11 cellular contexts compared by ENCODE assay signal in genomic region chr1:101081496-101082282, GRCh38. TPM values are rescaled to one million over a fixed set of nuclear protein-coding genes. Genes with fewer than 3 reads are reported as not detected.
DNase-seq lines count a peak whose midpoint lies in the region; ATAC-seq and TF ChIP-seq lines count a peak whose summit lies in the region.
"Had no signal": no experiment of that assay in that cellular context is flagged by ENCODE, and none has a peak within 500 bp of the region (broad histone marks: within the 10 kb centered on the region; RNA-seq: fewer than 3 reads in every experiment).

No MANE protein-coding gene starts in this region.

- no peak overlapping the region for H3K9ac ChIP-seq in endodermal cell (ENCODE audit: extremely low read depth, low read length, poor library complexity, severe bottlenecking)

- 96 to 100% methylated on average over 3 to 8 of the region's 8 CpGs for WGBS in endodermal cell (ENCODE audit: insufficient coverage in 1 of 2, insufficient read length in 1 of 2), 2 experiments
- whole genome bisulfite sequencing in aorta, 2 donors: 63 to 70% methylated on average over 8 of the region's 8 CpGs

- ATAC-seq in HG02870 (IDR thresholded peaks at IDR 0.05; ENCODE audit: unreplicated experiment): peak; percentile 99
- no peak for ATAC-seq in naive B cell (ENCODE audit: low read depth in 2 of 2)
- no peak for ATAC-seq in aorta (ENCODE audit: low FRiP score)

- peak overlapping the region; percentile 96 for H3K27ac Mint-ChIP-seq in activated CD4-positive, alpha-beta memory T cell treated with anti-CD3 and anti-CD28 coated beads, Interleukin-2, amount 10 ng/mL, durations not matched to agents 7 days and 5 days
- H3K27ac Mint-ChIP-seq in naive B cell (peak overlapping the region in 5 of 6 donors; percentile 70 to 88 (median 85)), endodermal cell (no peak overlapping the region)
- H3K27ac Mint-ChIP-seq: HFFc6 had no signal

- peaks cover 7% of the 10 kb centered on the region for H3K4me1 ChIP-seq in endodermal cell (ENCODE audit: control insufficient read depth, insufficient read depth, low read length)
- no peaks in the 10 kb centered on the region for H3K4me1 ChIP-seq in aorta (ENCODE audit: control insufficient read depth in 1 of 2, insufficient read depth in 2 of 2, low read length in 2 of 2)

- CTCF ChIA-PET in activated CD4-positive, alpha-beta memory T cell treated with anti-CD3 and anti-CD28 coated beads, Interleukin-2, amount 10 ng/mL, durations not matched to agents 7 days and 5 days (lab: Charles Lee): interaction anchor here (0.7 to 3.0 kb wide), 9 partner anchors 11 to 207 kb away, joined by 3 to 23 read pairs (median 4); partner anchors contain the start of genes DPH5 and S1PR1

- peak overlapping the region; percentile 33 for H3K4me3 Mint-ChIP-seq in activated CD4-positive, alpha-beta memory T cell treated with anti-CD3 and anti-CD28 coated beads, Interleukin-2, amount 10 ng/mL, durations not matched to agents 7 days and 5 days
- peak overlapping the region in 3 of 8 donors; percentile 21 to 36 (median 29) for H3K4me3 Mint-ChIP-seq in naive B cell
- H3K4me3 Mint-ChIP-seq in endodermal cell: no peak overlapping the region
- H3K4me3 Mint-ChIP-seq: HFFc6 had no signal

- intact Hi-C loops in aorta (cut with DNase I): no loop called here

- H3K9me3 ChIP-seq in endodermal cell (ENCODE audit: control insufficient read depth, low read length): no peaks in the 10 kb centered on the region
- no peaks in the 10 kb centered on the region for H3K9me3 ChIP-seq in aorta (ENCODE audit: control insufficient read depth, low read length)

- H3K4me3 ChIP-seq in GM12865 (ENCODE audit: low read depth, low read length) (no peak overlapping the region), endodermal cell (ENCODE audit: low read length) (no peak overlapping the region), aorta (ENCODE audit: low read length in 2 of 2) (no peak overlapping the region)

- H3K27me3 Mint-ChIP-seq in activated CD4-positive, alpha-beta memory T cell treated with anti-CD3 and anti-CD28 coated beads, Interleukin-2, amount 10 ng/mL, durations not matched to agents 7 days and 5 days: no peaks in the 10 kb centered on the region
- H3K27me3 Mint-ChIP-seq in naive B cell (no peaks in the 10 kb centered on the region), endodermal cell (ENCODE audit: insufficient read depth) (no peaks in the 10 kb centered on the region)

- POLR2A ChIA-PET in activated CD4-positive, alpha-beta memory T cell treated with anti-CD3 and anti-CD28 coated beads, Interleukin-2, amount 10 ng/mL, durations not matched to agents 7 days and 5 days (lab: Charles Lee): interaction anchor here (0.6 to 7.3 kb wide), 27 partner anchors 8 to 209 kb away, joined by 3 to 52 read pairs (median 4); partner anchors contain the start of gene S1PR1

- H3K36me3 ChIP-seq in endodermal cell (ENCODE audit: control insufficient read depth, insufficient read depth, low read length) (no peaks in the 10 kb centered on the region), aorta (ENCODE audit: control insufficient read depth in 1 of 2, insufficient read depth in 2 of 2, low read length in 1 of 2) (no peaks in the 10 kb centered on the region)

- TF ChIP-seq CTCF in GM12865 (IDR thresholded peaks at IDR 0.05; ENCODE audit: insufficient read depth, low read depth, low read length, missing control alignments) (no peak), endodermal cell (conservative IDR thresholded peaks at IDR 0.05) (no peak)

- peaks cover 50% of the 10 kb centered on the region for H3K4me1 Mint-ChIP-seq in activated CD4-positive, alpha-beta memory T cell treated with anti-CD3 and anti-CD28 coated beads, Interleukin-2, amount 10 ng/mL, durations not matched to agents 7 days and 5 days
- H3K4me1 Mint-ChIP-seq in naive B cell (peaks cover 30 to 56% (median 42%) of the 10 kb centered on the region in 3 donors), endodermal cell (peaks cover 21% of the 10 kb centered on the region)

- H3K27me3 ChIP-seq in endodermal cell (ENCODE audit: control insufficient read depth, insufficient read depth, low read length, poor library complexity, severe bottlenecking): no peaks in the 10 kb centered on the region
- H3K27me3 ChIP-seq in aorta (ENCODE audit: control insufficient read depth in 1 of 2, insufficient read depth in 2 of 2, low read length in 1 of 2): no peaks in the 10 kb centered on the region

- H3K27ac ChIP-seq in endodermal cell (ENCODE audit: low read depth, low read length) (no peak overlapping the region), aorta (ENCODE audit: low read depth in 1 of 2, low read length in 2 of 2) (no peak overlapping the region)

- DNase-seq in GM12865 (ENCODE audit: low read depth) (peak; percentile 67), naive B cell (no peak), endodermal cell (no peak), aorta (no peak), D341Med (ENCODE audit: low spot score) (no peak), SW480 (ENCODE audit: low spot score) (no peak)
- DNase-seq in activated CD4-positive, alpha-beta memory T cell treated with anti-CD3 and anti-CD28 coated beads, Interleukin-2, amount 10 ng/mL, durations not matched to agents 7 days and 5 days: peak; percentile 71
- DNase-seq: HFFc6, NCI-H510A, trophoblast cell had no signal

- peaks cover 75% of the 10 kb centered on the region for H3K36me3 Mint-ChIP-seq in activated CD4-positive, alpha-beta memory T cell treated with anti-CD3 and anti-CD28 coated beads, Interleukin-2, amount 10 ng/mL, durations not matched to agents 7 days and 5 days (ENCODE audit: low read depth)
- peaks cover 24 to 25% of the 10 kb centered on the region in 2 donors for H3K36me3 Mint-ChIP-seq in naive B cell
- no peaks in the 10 kb centered on the region for H3K36me3 Mint-ChIP-seq in endodermal cell (ENCODE audit: low read depth)

- peaks cover 40% of the 10 kb centered on the region for H3K9me3 Mint-ChIP-seq in activated CD4-positive, alpha-beta memory T cell treated with anti-CD3 and anti-CD28 coated beads, Interleukin-2, amount 10 ng/mL, durations not matched to agents 7 days and 5 days
- H3K9me3 Mint-ChIP-seq in naive B cell (peaks cover 0 to 2% (median 0%) of the 10 kb centered on the region in 7 donors), endodermal cell (no peaks in the 10 kb centered on the region)
- H3K9me3 Mint-ChIP-seq: HFFc6 had no signal

RNA-seq across cellular contexts. Expression of gene DPH5, which starts 56.1 kb away (rescaled TPM):
- total RNA-seq in activated CD4-positive, alpha-beta memory T cell treated with anti-CD3 and anti-CD28 coated beads, Interleukin-2, amount 10 ng/mL, durations not matched to agents 7 days and 5 days: 10 to 100 TPM; 25.5 to 33.2 TPM
- polyA plus RNA-seq in naive B cell (ENCODE audit: low read depth in 6 of 6) (10 to 100 TPM; 23.2 to 52.1 (median 43.8) TPM), aorta (10 to 100 TPM; 18.4 to 30.7 TPM)
- total RNA-seq in endodermal cell (10 to 100 TPM; 38.7 to 40.4 TPM), aorta (10 to 100 TPM in 1 of 2 donors, 1 to 10 TPM in 1; 8.6 to 17.0 TPM)
- polyA plus RNA-seq in endodermal cell (2013, experiment 1 of 2): 56.0 TPM
- 47.3 TPM for polyA plus RNA-seq in endodermal cell (2013, experiment 2 of 2)

Comparison
In these comparisons a context has a peak if more than half of its experiments do, and no peak if none do; other contexts are left out.
1. DNase-seq: peak in GM12865 (single experiment) and activated CD4-positive, alpha-beta memory T cell treated with anti-CD3 and anti-CD28 coated beads, Interleukin-2, amount 10 ng/mL, durations not matched to agents 7 days and 5 days (single experiment); none in naive B cell (single experiment), endodermal cell (single experiment), aorta (0 of 2), D341Med (single experiment) and SW480 (single experiment).